ENCODE assay signal across 18 cellular contexts in the genomic region with DNA sequence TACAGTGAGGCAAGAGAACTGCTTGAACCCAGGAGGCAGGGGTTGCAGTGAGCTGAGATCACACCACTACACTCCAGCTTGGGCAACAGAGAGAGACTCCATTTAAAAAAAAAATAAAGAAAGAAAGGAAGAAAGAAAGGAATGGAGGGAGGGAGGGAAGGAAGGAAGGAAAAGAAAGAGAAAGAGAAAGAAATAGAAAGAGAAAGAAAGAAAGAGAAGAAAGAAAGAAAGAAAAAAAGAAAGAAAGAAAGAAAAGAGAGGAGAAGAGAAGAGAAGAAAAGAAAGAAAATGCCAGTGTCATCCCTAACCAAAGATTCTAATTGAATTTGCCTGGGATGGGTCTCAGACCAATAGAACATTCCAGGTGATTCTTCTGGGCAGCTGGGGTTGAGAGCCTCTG. TPM values are rescaled to one million over a fixed set of nuclear protein-coding genes. Genes with fewer than 3 reads are reported as not detected.
"Had no signal": no experiment of that assay in that cellular context is flagged by ENCODE, and none has a peak within 500 bp of the region (broad histone marks: within the 10 kb centered on the region; RNA-seq: fewer than 3 reads in every experiment).

No MANE protein-coding gene starts in this region.

- H3K4me1 ChIP-seq: stomach, testis had no signal

- H3K27me3 ChIP-seq: testis had no signal

- DNase-seq: activated CD4-positive, alpha-beta T cell treated with anti-CD3 and anti-CD28 coated beads, Interleukin-2, amount 50 U/mL, for 4 hours; activated naive CD4-positive, alpha-beta T cell treated with anti-CD3 and anti-CD28 coated beads for 36 hours; caudate nucleus; hypothalamus; islet precursor cell; midbrain; retina; stimulated activated CD4-positive, alpha-beta T cell treated with anti-CD3 and anti-CD28 coated beads, Interleukin-2, amount 100 ng/mL, for 24 hours; WERI-Rb-1 had no signal

- FAIRE-seq: colon, endometrium, frontal cortex had no signal

- H3K9me3 ChIP-seq: stomach, testis had no signal

- H3K36me3 ChIP-seq: stomach, WERI-Rb-1 had no signal

- H3K27ac ChIP-seq: testis, WERI-Rb-1 had no signal

- H3K4me3 ChIP-seq: stomach, testis had no signal

RNA-seq across cellular contexts. Expression of gene TGM3, which starts 4.2 kb away (rescaled TPM):
- total RNA-seq: activated naive CD4-positive, alpha-beta T cell treated with anti-CD3 and anti-CD28 coated beads for 36 hours; frontal cortex; lung microvascular endothelial cell; omental fat pad; posterior vena cava; stomach; T-helper 2 cell treated with Interferon-gamma antibody and Interleukin-4, amounts not matched to agents 100 ng/mL and 5 ng/mL, for 36 hours had no signal
